1 cellular context compared by ENCODE assay signal in genomic region chr17:12726131-12726530, GRCh38.
A peak's percentile ranks its signal among the peaks of the same experiment; 100 is the strongest.
TF ChIP-seq lines count a peak whose summit lies in the region.

No MANE protein-coding gene starts in this region.

TF ChIP-seq in GM12878, 131 proteins besides CTCF, POLR2A, EP300 and RAD21 (continued from another document):
- TF ChIP-seq ZBTB40 (IDR thresholded peaks at IDR 0.05; ENCODE audit: borderline replicate concordance), result peak; percentile 47
